In the genomic region with DNA sequence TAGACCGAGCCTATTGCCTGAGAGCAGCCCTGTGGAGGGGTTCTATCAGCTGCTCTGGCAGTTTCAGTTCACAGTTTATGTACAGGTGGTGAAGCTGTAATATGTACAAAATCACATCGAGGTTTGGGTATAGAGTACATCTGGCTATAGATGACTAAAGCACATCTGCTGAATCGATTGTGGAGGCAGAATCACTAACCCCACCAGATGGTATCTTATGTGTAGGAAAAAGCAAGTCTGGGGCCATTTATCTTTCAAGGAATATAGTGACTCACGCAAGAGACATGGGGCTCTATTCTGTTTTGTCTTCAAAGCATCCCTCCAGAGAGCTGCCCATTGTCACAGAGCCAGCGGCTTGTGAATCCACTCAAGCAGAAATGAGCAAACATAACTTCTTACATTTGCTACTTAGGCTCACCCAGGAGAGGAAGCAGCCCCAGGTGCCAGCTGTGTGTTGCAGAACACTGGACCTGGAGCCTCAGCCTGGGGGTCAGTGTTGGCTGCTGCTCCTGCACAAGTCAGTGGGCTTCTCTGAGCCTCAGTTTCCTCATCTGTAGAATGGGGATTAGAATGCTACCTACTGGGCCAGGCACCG, we compare ENCODE assay signal across 9 cellular contexts. TPM values are rescaled to one million over a fixed set of nuclear protein-coding genes. Genes with fewer than 3 reads are reported as not detected.
DNase-seq lines count a peak whose midpoint lies in the region; ATAC-seq and TF ChIP-seq lines count a peak whose summit lies in the region.
"Had no signal": no experiment of that assay in that cellular context is flagged by ENCODE, and none has a peak within 500 bp of the region (broad histone marks: within the 10 kb centered on the region; RNA-seq: fewer than 3 reads in every experiment).

No MANE protein-coding gene starts in this region.

- H3K27me3 ChIP-seq in RWPE2 (ENCODE audit: insufficient read depth, poor library complexity, severe bottlenecking) = no peaks in the 10 kb centered on the region
- no peaks in the 10 kb centered on the region for H3K27me3 ChIP-seq in naive thymus-derived CD4-positive, alpha-beta T cell (ENCODE audit: control insufficient read depth in 2 of 2, insufficient read depth in 2 of 2, low read length in 2 of 2)

- H3K27ac Mint-ChIP-seq in naive thymus-derived CD4-positive, alpha-beta T cell = no peak overlapping the region

- no peak overlapping the region for H3K4me3 ChIP-seq in RWPE2 (ENCODE audit: severe bottlenecking)
- H3K4me3 ChIP-seq in naive thymus-derived CD4-positive, alpha-beta T cell (ENCODE audit: low read length) = no peak overlapping the region

- DNase-seq in DMS79 treated with DMSO at 0.1 percent for 48 hours (lab: John Stamatoyannopoulos, UW) (peak; percentile 97), RWPE2 (ENCODE audit: low spot score) (no peak), NCI-H774 (lab: John Stamatoyannopoulos, UW) (no peak), medulla oblongata (ENCODE audit: extremely low spot score) (no peak)
- DNase-seq in naive thymus-derived CD4-positive, alpha-beta T cell = no peak

- ATAC-seq in GM19043 (IDR thresholded peaks at IDR 0.05; ENCODE audit: low read depth, unreplicated experiment) (peak; percentile 63), HG03108 (IDR thresholded peaks at IDR 0.05; ENCODE audit: unreplicated experiment) (peak; percentile 67), RWPE2 (ENCODE audit: low read depth) (peak; percentile 44), GM19328 (IDR thresholded peaks at IDR 0.05; ENCODE audit: unreplicated experiment) (no peak)
- ATAC-seq in naive thymus-derived CD4-positive, alpha-beta T cell = peak; percentile 42

- CTCF ChIA-PET in naive thymus-derived CD4-positive, alpha-beta T cell (lab: Charles Lee) = no interaction called here

- no peaks in the 10 kb centered on the region for H3K9me3 Mint-ChIP-seq in naive thymus-derived CD4-positive, alpha-beta T cell

- POLR2A ChIA-PET in naive thymus-derived CD4-positive, alpha-beta T cell (lab: Charles Lee) = no interaction called here

- H3K36me3 ChIP-seq in RWPE2 (ENCODE audit: low read depth) = no peaks in the 10 kb centered on the region
- H3K36me3 ChIP-seq in naive thymus-derived CD4-positive, alpha-beta T cell (ENCODE audit: control insufficient read depth in 2 of 3, insufficient read depth in 3 of 3, low read length in 3 of 3) = no peaks in the 10 kb centered on the region

- H3K27ac ChIP-seq in RWPE2 (ENCODE audit: poor library complexity, severe bottlenecking) = no peak overlapping the region
- no peak overlapping the region for H3K27ac ChIP-seq in naive thymus-derived CD4-positive, alpha-beta T cell (ENCODE audit: low read depth, low read length)

- peaks cover 0 to 2% (median 0%) of the 10 kb centered on the region in 5 donors for H3K27me3 Mint-ChIP-seq in naive thymus-derived CD4-positive, alpha-beta T cell

- H3K4me1 ChIP-seq in RWPE2 (ENCODE audit: insufficient read depth, poor library complexity, severe bottlenecking) = no peaks in the 10 kb centered on the region
- no peaks in the 10 kb centered on the region for H3K4me1 ChIP-seq in naive thymus-derived CD4-positive, alpha-beta T cell (ENCODE audit: control insufficient read depth in 2 of 2, insufficient read depth in 2 of 2, low read length in 2 of 2)

- peaks cover 0 to 3% (median 0%) of the 10 kb centered on the region in 5 donors for H3K36me3 Mint-ChIP-seq in naive thymus-derived CD4-positive, alpha-beta T cell

- H3K9me3 ChIP-seq in RWPE2 (ENCODE audit: severe bottlenecking) = no peaks in the 10 kb centered on the region
- H3K9me3 ChIP-seq in naive thymus-derived CD4-positive, alpha-beta T cell (ENCODE audit: control insufficient read depth in 2 of 3, low read length in 3 of 3) = no peaks in the 10 kb centered on the region

- intact Hi-C loops in naive thymus-derived CD4-positive, alpha-beta T cell (cut with micrococcal nuclease) = no loop called here

- H3K4me3 Mint-ChIP-seq in naive thymus-derived CD4-positive, alpha-beta T cell = no peak overlapping the region

- H3K4me1 Mint-ChIP-seq in naive thymus-derived CD4-positive, alpha-beta T cell = peaks cover 0 to 16% (median 0%) of the 10 kb centered on the region in 7 donors

- no peak for TF ChIP-seq CTCF in RWPE2 (IDR thresholded peaks at IDR 0.05; ENCODE audit: poor library complexity, severe bottlenecking)

RNA-seq across cellular contexts. Expression of a gene that starts 21.3 kb away (rescaled TPM):
- total RNA-seq in naive thymus-derived CD4-positive, alpha-beta T cell = 10 to 100 TPM; 23.7 to 87.7 (median 34.1) TPM
- 10 to 100 TPM; 19.2 to 26.5 TPM for polyA plus RNA-seq in naive thymus-derived CD4-positive, alpha-beta T cell

RNA-seq across cellular contexts. Expression of a gene that starts 22.5 kb away (rescaled TPM):
- 10 to 100 TPM in 1 of 5 experiments, 1 to 10 TPM in 1, under 1 TPM in 1, not detected in 2; 0.56 to 29.3 (median 4.0) TPM for total RNA-seq in naive thymus-derived CD4-positive, alpha-beta T cell
- not detected for polyA plus RNA-seq in naive thymus-derived CD4-positive, alpha-beta T cell
- total RNA-seq: SK-MEL-5 had no signal
